9 cellular contexts compared by ENCODE assay signal in the genomic region with DNA sequence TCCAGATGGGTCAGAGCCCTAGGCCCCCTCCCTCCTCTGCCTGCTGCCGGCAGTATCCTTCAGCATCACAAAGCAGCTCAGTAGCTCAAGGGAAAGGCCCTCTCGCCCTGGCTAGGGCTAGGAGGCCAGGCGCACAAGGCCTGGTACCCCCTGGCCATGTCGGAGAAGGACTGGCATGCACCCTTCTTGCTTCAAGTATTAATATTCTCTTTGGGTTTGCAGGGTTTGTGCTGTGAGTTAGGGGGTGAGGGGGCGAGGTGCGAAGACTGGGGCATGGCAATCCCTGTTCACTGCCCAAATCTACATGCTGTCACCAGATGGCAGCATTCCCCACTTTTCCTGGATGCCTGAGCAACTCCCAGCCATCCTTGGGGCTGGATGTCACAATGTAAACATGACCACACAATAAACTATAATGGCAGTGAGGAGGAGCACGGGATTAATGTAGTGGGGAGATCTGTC.
DNase-seq lines count a peak whose midpoint lies in the region; ATAC-seq, FAIRE-seq and TF ChIP-seq lines count a peak whose summit lies in the region.
"Had no signal": no experiment of that assay in that cellular context is flagged by ENCODE, and none has a peak within 500 bp of the region (broad histone marks: within the 10 kb centered on the region; RNA-seq: fewer than 3 reads in every experiment).

No MANE protein-coding gene starts in this region.

- H3K27ac ChIP-seq in suprapubic skin = no peak overlapping the region
- H3K27ac ChIP-seq: skin epidermis had no signal

- peaks cover 3% of the 10 kb centered on the region for H3K27me3 Mint-ChIP-seq in brain

- H3K36me3 ChIP-seq in suprapubic skin = peaks cover 36% of the 10 kb centered on the region

- FAIRE-seq in GM18507 (lab: Jason Lieb, UNC) = peak; percentile 53

- H3K4me1 Mint-ChIP-seq in brain = peaks cover 24% of the 10 kb centered on the region

- no peak for TF ChIP-seq POLR2A in suprapubic skin (IDR thresholded peaks at IDR 0.05)

- no peak overlapping the region for H3K4me3 Mint-ChIP-seq in brain

- H3K9me3 ChIP-seq in suprapubic skin = no peaks in the 10 kb centered on the region

- no peak overlapping the region for H3K4me3 ChIP-seq in suprapubic skin
- H3K4me3 ChIP-seq: skin epidermis had no signal

- WGBS in suprapubic skin = 49% methylated on average over 7 of the region's 7 CpGs

- TF ChIP-seq EP300 in suprapubic skin (IDR thresholded peaks at IDR 0.05) = no peak

- peaks cover 15% of the 10 kb centered on the region for H3K4me1 ChIP-seq in suprapubic skin

- peaks cover 22% of the 10 kb centered on the region for H3K36me3 Mint-ChIP-seq in brain

- H3K27me3 ChIP-seq in suprapubic skin = no peaks in the 10 kb centered on the region

- H3K9me3 Mint-ChIP-seq in brain = no peaks in the 10 kb centered on the region

- peak overlapping the region; percentile 21 to 74 (median 37) for H3K27ac Mint-ChIP-seq in brain

- TF ChIP-seq CTCF in brain (conservative IDR thresholded peaks at IDR 0.05) (peak; percentile 88 to 90), suprapubic skin (IDR thresholded peaks at IDR 0.05) (peak; percentile 46 to 50)

- peak; percentile 89 for DNase-seq in Ammon's horn (ENCODE audit: low spot score)
- DNase-seq in GM18507 (ENCODE audit: extremely low spot score, insufficient read length, low read depth) = no peak
- DNase-seq in NCI-H460 (ENCODE audit: extremely low read depth, low read depth) = peak; percentile 75
- peak; percentile 93 for DNase-seq in iPS-NIHi7 (ENCODE audit: extremely low spot score)
- DNase-seq in suprapubic skin (ENCODE audit: low spot score in 2 of 2) = no peak

- ATAC-seq in GM19455 (IDR thresholded peaks at IDR 0.05; ENCODE audit: unreplicated experiment) (no peak), GM18498 (IDR thresholded peaks at IDR 0.05; ENCODE audit: unreplicated experiment) (no peak)

Comparison
In these comparisons a context has a peak if more than half of its experiments do, and no peak if none do; other contexts are left out.
1. DNase-seq: peak in Ammon's horn (single experiment), NCI-H460 (single experiment) and iPS-NIHi7 (single experiment); none in GM18507 (single experiment) and suprapubic skin (0 of 2).